Comparison of ENCODE assay signal across 9 cellular contexts in genomic region chr11:93169950-93170561, GRCh38. TPM values are rescaled to one million over a fixed set of nuclear protein-coding genes. Genes with fewer than 3 reads are reported as not detected.
DNase-seq lines count a peak whose midpoint lies in the region; ATAC-seq and TF ChIP-seq lines count a peak whose summit lies in the region.
"Had no signal": no experiment of that assay in that cellular context is flagged by ENCODE, and none has a peak within 500 bp of the region (broad histone marks: within the 10 kb centered on the region; RNA-seq: fewer than 3 reads in every experiment).

No MANE protein-coding gene starts in this region.

- no peaks in the 10 kb centered on the region for H3K27me3 ChIP-seq in heart left ventricle
- no peaks in the 10 kb centered on the region for H3K27me3 ChIP-seq in right atrium auricular region
- no peaks in the 10 kb centered on the region for H3K27me3 ChIP-seq in upper lobe of right lung

- peaks cover 0 to 25% (median 8%) of the 10 kb centered on the region in 9 donors for H3K36me3 ChIP-seq in heart left ventricle
- peaks cover 9% of the 10 kb centered on the region for H3K36me3 ChIP-seq in right atrium auricular region
- H3K36me3 ChIP-seq in OCI-LY7 (ENCODE audit: insufficient read depth, low read length) = no peaks in the 10 kb centered on the region
- H3K36me3 ChIP-seq in upper lobe of right lung = peaks cover 10% of the 10 kb centered on the region

- no peak for DNase-seq in heart left ventricle
- DNase-seq in right atrium auricular region (ENCODE audit: low spot score) = no peak
- DNase-seq in OCI-LY7 (ENCODE audit: low spot score) = peak; percentile 32
- peak; percentile 55 for DNase-seq in fibroblast of pulmonary artery (ENCODE audit: low read depth)
- no peak for DNase-seq in upper lobe of right lung
- DNase-seq in activated T-cell treated with anti-CD3 and anti-CD28 coated beads, Interleukin-2, amount 50 U/mL, for 4 hours = no peak
- no peak for DNase-seq in coronary artery (ENCODE audit: low spot score)

- TF ChIP-seq CTCF in heart left ventricle (IDR thresholded peaks at IDR 0.05) = peak in 8 of 12 donors; percentile 16 to 45 (median 26)
- TF ChIP-seq CTCF in right atrium auricular region (IDR thresholded peaks at IDR 0.05) = peak in 1 of 2 donors; percentile 50
- peak; percentile 78 for TF ChIP-seq CTCF in OCI-LY7 (conservative IDR thresholded peaks at IDR 0.05; ENCODE audit: low read length)
- TF ChIP-seq CTCF in fibroblast of pulmonary artery (IDR thresholded peaks at IDR 0.05; ENCODE audit: low read length, missing control alignments) = peak; percentile 47
- peak; percentile 41 for TF ChIP-seq CTCF in upper lobe of right lung (IDR thresholded peaks at IDR 0.05)
- TF ChIP-seq CTCF in coronary artery (IDR thresholded peaks at IDR 0.05) = no peak

- TF ChIP-seq POLR2A in heart left ventricle (IDR thresholded peaks at IDR 0.05) = no peak

- no peaks in the 10 kb centered on the region for H3K79me2 ChIP-seq in OCI-LY7 (ENCODE audit: insufficient read depth, low read depth, low read length)

- BruUV-seq in OCI-LY7 (replicated peaks; lab: Mats Ljungman, UMichigan) = no TSS peak

- no peak overlapping the region for H3K4me3 Mint-ChIP-seq in activated T-cell treated with anti-CD3 and anti-CD28 coated beads, Interleukin-2, amount 50 U/mL, for 4 hours
- H3K4me3 Mint-ChIP-seq: stimulated activated naive CD8-positive, alpha-beta T cell treated with anti-CD3 and anti-CD28 coated beads, Interleukin-15, Interleukin-2, amounts not matched to agents 100 ng/mL and 50 ng/mL, for 24 hours had no signal

- 69 to 77% (median 70%) methylated on average over 2 of the region's 2 CpGs for WGBS in heart left ventricle, 4 donors

- no peaks in the 10 kb centered on the region for H3K9me3 Mint-ChIP-seq in activated T-cell treated with anti-CD3 and anti-CD28 coated beads, Interleukin-2, amount 50 U/mL, for 4 hours
- H3K9me3 Mint-ChIP-seq: stimulated activated naive CD8-positive, alpha-beta T cell treated with anti-CD3 and anti-CD28 coated beads, Interleukin-15, Interleukin-2, amounts not matched to agents 100 ng/mL and 50 ng/mL, for 24 hours had no signal

- POLR2A ChIA-PET in OCI-LY7 (lab: Charles Lee) = interaction anchor here (0.6 kb wide), 1 partner anchor 194 kb away, joined by 3 read pairs; no protein-coding TSS in a partner anchor

- H3K4me1 ChIP-seq in heart left ventricle (peaks cover 0 to 4% (median 0%) of the 10 kb centered on the region in 12 donors), right atrium auricular region (no peaks in the 10 kb centered on the region), OCI-LY7 (ENCODE audit: insufficient read depth, low read length, poor library complexity, severe bottlenecking) (no peaks in the 10 kb centered on the region), upper lobe of right lung (no peaks in the 10 kb centered on the region)

- peaks cover 4% of the 10 kb centered on the region for H3K36me3 Mint-ChIP-seq in activated T-cell treated with anti-CD3 and anti-CD28 coated beads, Interleukin-2, amount 50 U/mL, for 4 hours (ENCODE audit: insufficient read depth)

- H3K9me2 ChIP-seq in OCI-LY7 (ENCODE audit: insufficient read depth, low read length) = no peaks in the 10 kb centered on the region

- H3K4me3 ChIP-seq in heart left ventricle (no peak overlapping the region), right atrium auricular region (no peak overlapping the region), OCI-LY7 (ENCODE audit: low read depth, low read length, poor library complexity, severe bottlenecking) (no peak overlapping the region), fibroblast of pulmonary artery (replicated peaks; ENCODE audit: low read depth, low read length) (no peak overlapping the region), upper lobe of right lung (no peak overlapping the region), coronary artery (no peak overlapping the region)

- H3K27me3 Mint-ChIP-seq in activated T-cell treated with anti-CD3 and anti-CD28 coated beads, Interleukin-2, amount 50 U/mL, for 4 hours (ENCODE audit: low read depth) = no peaks in the 10 kb centered on the region
- H3K27me3 Mint-ChIP-seq: stimulated activated naive CD8-positive, alpha-beta T cell treated with anti-CD3 and anti-CD28 coated beads, Interleukin-15, Interleukin-2, amounts not matched to agents 100 ng/mL and 50 ng/mL, for 24 hours had no signal

- H4K20me1 ChIP-seq in OCI-LY7 (ENCODE audit: insufficient read depth, low read length) = no peaks in the 10 kb centered on the region

- H3K27ac ChIP-seq in heart left ventricle (no peak overlapping the region), right atrium auricular region (no peak overlapping the region), OCI-LY7 (ENCODE audit: low read depth, low read length, poor library complexity, severe bottlenecking) (no peak overlapping the region), upper lobe of right lung (no peak overlapping the region), coronary artery (no peak overlapping the region)

- ATAC-seq in heart left ventricle = no peak
- ATAC-seq in upper lobe of right lung = no peak
- no peak for ATAC-seq in GM21825 (IDR thresholded peaks at IDR 0.05; ENCODE audit: unreplicated experiment)
- ATAC-seq in activated T-cell treated with anti-CD3 and anti-CD28 coated beads, Interleukin-2, amount 50 U/mL, for 4 hours = no peak

- CTCF ChIA-PET in OCI-LY7 (lab: Charles Lee; ENCODE audit: unreplicated experiment) = no interaction called here

- H2AFZ ChIP-seq in OCI-LY7 (ENCODE audit: low read length) = no peak overlapping the region

- no peak overlapping the region for H3K4me2 ChIP-seq in OCI-LY7 (ENCODE audit: low read length)

- H3K9me3 ChIP-seq in heart left ventricle (no peaks in the 10 kb centered on the region), right atrium auricular region (no peaks in the 10 kb centered on the region), OCI-LY7 (ENCODE audit: low read length) (no peaks in the 10 kb centered on the region), upper lobe of right lung (no peaks in the 10 kb centered on the region)

- intact Hi-C loops in heart left ventricle (cut with DNase I) (no loop called here), OCI-LY7 (cut with micrococcal nuclease; ENCODE audit: unreplicated experiment) (no loop called here), upper lobe of right lung (cut with DNase I) (no loop called here)

- H3K4me1 Mint-ChIP-seq in activated T-cell treated with anti-CD3 and anti-CD28 coated beads, Interleukin-2, amount 50 U/mL, for 4 hours (ENCODE audit: low read depth) = peaks cover 7% of the 10 kb centered on the region

RNA-seq across cellular contexts. Expression of gene SLC36A4, which starts 27.7 kb away (rescaled TPM):
- total RNA-seq in heart left ventricle (10 to 100 TPM in 2 of 9 donors, 1 to 10 TPM in 7; 4.4 to 15.0 (median 7.4) TPM), right atrium auricular region (10 to 100 TPM in 1 of 2 donors, 1 to 10 TPM in 1; 6.9 to 13.2 TPM), OCI-LY7 (2022) (4.2 and 8.8 TPM in 2 replicates), upper lobe of right lung (15.8 TPM)
- 10 to 100 TPM in 1 of 2 donors, 1 to 10 TPM in 1; 2.6 to 22.4 TPM for polyA plus RNA-seq in heart left ventricle
- 2.2 and 3.0 TPM in 2 replicates for total RNA-seq in OCI-LY7 (2014; rRNA removed; shearing (Covaris generic))
- total RNA-seq in activated T-cell treated with anti-CD3 and anti-CD28 coated beads, Interleukin-2, amount 50 U/mL, for 4 hours = 10 to 100 TPM; 10.9 to 13.4 (median 11.2) TPM

Comparison
In these comparisons a context has a peak if more than half of its experiments do, and no peak if none do; other contexts are left out.
1. DNase-seq: peak in OCI-LY7 (single experiment) and fibroblast of pulmonary artery (single experiment); none in heart left ventricle (0 of 5), right atrium auricular region (single experiment), upper lobe of right lung (single experiment), activated T-cell treated with anti-CD3 and anti-CD28 coated beads, Interleukin-2, amount 50 U/mL, for 4 hours (single experiment) and coronary artery (single experiment).